2 cellular contexts compared by ENCODE assay signal in genomic region chr16:85901760-85902365, GRCh38.
A peak's percentile ranks its signal among the peaks of the same experiment; 100 is the strongest.
TF ChIP-seq lines count a peak whose summit lies in the region.

No MANE protein-coding gene starts in this region.

TF ChIP-seq in GM12878, 131 proteins besides CTCF, POLR2A, EP300 and RAD21:
- peak; percentile 4; the same call in 1 of the 2 replicates for TF ChIP-seq POLR2AphosphoS5 (IDR thresholded peaks at IDR 0.05; ENCODE audit: low read length)
- peak in 1 of 2 experiments; percentile 11; a peak in 1 of 3 replicates for TF ChIP-seq EGR1 (IDR thresholded peaks at IDR 0.05; ENCODE audit: borderline replicate concordance in 1 of 2, low read depth in 2 of 2, low read length in 2 of 2)
- peak; percentile 84; the same call in 1 of the 2 replicates for TF ChIP-seq MTA3 (IDR thresholded peaks at IDR 0.05; ENCODE audit: borderline replicate concordance, low read length)
- TF ChIP-seq NFIC (IDR thresholded peaks at IDR 0.05; ENCODE audit: low read depth, low read length) = peak; percentile 9; the same call in 1 of the 2 replicates
- 0 out of 2 replicates have a peak, but pooled peaks have one; percentile 25 for TF ChIP-seq BMI1 (IDR thresholded peaks at IDR 0.05; ENCODE audit: borderline replicate concordance)
- no peak for TF ChIP-seq DPF2 (IDR thresholded peaks at IDR 0.05)
- peak; percentile 25; the same call in 1 of the 2 replicates for TF ChIP-seq ZNF384 (IDR thresholded peaks at IDR 0.05; ENCODE audit: borderline replicate concordance, low read depth, low read length)
- TF ChIP-seq SIN3A (IDR thresholded peaks at IDR 0.05; ENCODE audit: low read depth, low read length) = no peak
- peak; percentile 94 for TF ChIP-seq WRNIP1 (IDR thresholded peaks at IDR 0.05; ENCODE audit: borderline replicate concordance, low read depth, low read length)
- TF ChIP-seq MLLT1 (IDR thresholded peaks at IDR 0.05) = peak; percentile 25; the same call in 1 of the 2 replicates
- no peak for TF ChIP-seq TARDBP (IDR thresholded peaks at IDR 0.05; ENCODE audit: borderline replicate concordance)

TF ChIP-seq in GM23338, 12 proteins besides CTCF, POLR2A, EP300 and RAD21:
- TF ChIP-seq REST (IDR thresholded peaks at IDR 0.05; ENCODE audit: unreplicated experiment) = no peak
- no peak for TF ChIP-seq NANOG (IDR thresholded peaks at IDR 0.05; ENCODE audit: borderline replicate concordance)
- no peak for TF ChIP-seq ZNF462 (CRISPR knock-in tag; IDR thresholded peaks at IDR 0.05)
- TF ChIP-seq ZNF331 (CRISPR knock-in tag; IDR thresholded peaks at IDR 0.05; ENCODE audit: low read depth) = no peak
- no peak for TF ChIP-seq JUNB (IDR thresholded peaks at IDR 0.05; ENCODE audit: unreplicated experiment)
- no peak for TF ChIP-seq EZH2 (IDR thresholded peaks at IDR 0.05; ENCODE audit: low read depth, unreplicated experiment)
- no peak for TF ChIP-seq ZNF114 (CRISPR knock-in tag; IDR thresholded peaks at IDR 0.05)
- TF ChIP-seq CREB1 (CRISPR knock-in tag; IDR thresholded peaks at IDR 0.05; ENCODE audit: low read depth) = no peak
- TF ChIP-seq POLR2AphosphoS5 (IDR thresholded peaks at IDR 0.05; ENCODE audit: low read depth) = no peak
- no peak for TF ChIP-seq STAT1 (IDR thresholded peaks at IDR 0.05; ENCODE audit: unreplicated experiment)
- no peak for TF ChIP-seq ETS1 (IDR thresholded peaks at IDR 0.05)
- TF ChIP-seq EZH2phosphoT487 (IDR thresholded peaks at IDR 0.05; ENCODE audit: unreplicated experiment) = no peak
